31 cellular contexts compared by ENCODE assay signal in genomic region chr4:8613421-8614364, GRCh38. TPM values are rescaled to one million over a fixed set of nuclear protein-coding genes. Genes with fewer than 3 reads are reported as not detected.
"Had no signal": no experiment of that assay in that cellular context is flagged by ENCODE, and none has a peak within 500 bp of the region (broad histone marks: within the 10 kb centered on the region; RNA-seq: fewer than 3 reads in every experiment).

No MANE protein-coding gene starts in this region.

- ATAC-seq: gastroesophageal sphincter; left lung; sciatic nerve; stimulated activated memory B cell treated with anti-CD40 and anti-IgM and Interleukin-4, amounts not matched to agents 10 μg/mL and 1 μg/mL and 100 μg/mL, for 72 hours; stimulated activated naive CD8-positive, alpha-beta T cell treated with anti-CD3 and anti-CD28 coated beads, Interleukin-15, amount 100 ng/mL, for 72 hours had no signal

- H3K9me3 Mint-ChIP-seq: activated naive CD4-positive, alpha-beta T cell treated with anti-CD3 and anti-CD28 coated beads for 36 hours; activated naive CD8-positive, alpha-beta T cell treated with anti-CD3 and anti-CD28 coated beads for 36 hours; activated T-helper 1 cell treated with anti-CD3 and anti-CD28 coated beads, Interleukin-12 subunit alpha, Interleukin-12 subunit beta, Interleukin-2, Interleukin-4 antibody, amounts not matched to agents 30 ng/mL and 10 ng/mL and 1 ng/mL, durations not matched to agents 14 hours and 24 hours and 36 hours; neural crest cell; stimulated activated naive CD8-positive, alpha-beta T cell treated with anti-CD3 and anti-CD28 coated beads, Interleukin-15, amount 100 ng/mL, for 72 hours had no signal

- H3K4me1 Mint-ChIP-seq: activated naive CD8-positive, alpha-beta T cell treated with anti-CD3 and anti-CD28 coated beads for 36 hours; brain; neural crest cell; stimulated activated memory B cell treated with anti-CD40 and anti-IgM and Interleukin-4, amounts not matched to agents 10 μg/mL and 1 μg/mL and 100 μg/mL, for 72 hours had no signal

- H3K36me3 Mint-ChIP-seq: activated naive CD8-positive, alpha-beta T cell treated with anti-CD3 and anti-CD28 coated beads for 36 hours; brain; naive B cell; stimulated activated memory B cell treated with anti-CD40 and anti-IgM and Interleukin-4, amounts not matched to agents 10 μg/mL and 1 μg/mL and 100 μg/mL, for 72 hours had no signal

- H3K4me3 Mint-ChIP-seq: activated naive CD4-positive, alpha-beta T cell treated with anti-CD3 and anti-CD28 coated beads for 36 hours; activated naive CD8-positive, alpha-beta T cell treated with anti-CD3 and anti-CD28 coated beads for 36 hours; activated T-helper 1 cell treated with anti-CD3 and anti-CD28 coated beads, Interleukin-12 subunit alpha, Interleukin-12 subunit beta, Interleukin-2, Interleukin-4 antibody, amounts not matched to agents 30 ng/mL and 10 ng/mL and 1 ng/mL, durations not matched to agents 14 hours and 24 hours and 36 hours; brain; naive B cell; neural crest cell; stimulated activated memory B cell treated with anti-CD40 and anti-IgM and Interleukin-4, amounts not matched to agents 10 μg/mL and 1 μg/mL and 100 μg/mL, for 72 hours; stimulated activated naive CD8-positive, alpha-beta T cell treated with anti-CD3 and anti-CD28 coated beads, Interleukin-15, amount 100 ng/mL, for 72 hours had no signal

- H3K27me3 Mint-ChIP-seq: stimulated activated naive CD8-positive, alpha-beta T cell treated with anti-CD3 and anti-CD28 coated beads, Interleukin-15, amount 100 ng/mL, for 72 hours had no signal

- H3K27ac Mint-ChIP-seq: activated naive CD4-positive, alpha-beta T cell treated with anti-CD3 and anti-CD28 coated beads for 36 hours; activated naive CD8-positive, alpha-beta T cell treated with anti-CD3 and anti-CD28 coated beads for 36 hours; activated T-helper 1 cell treated with anti-CD3 and anti-CD28 coated beads, Interleukin-12 subunit alpha, Interleukin-12 subunit beta, Interleukin-2, Interleukin-4 antibody, amounts not matched to agents 30 ng/mL and 10 ng/mL and 1 ng/mL, durations not matched to agents 14 hours and 24 hours and 36 hours; stimulated activated memory B cell treated with anti-CD40 and anti-IgM and Interleukin-4, amounts not matched to agents 10 μg/mL and 1 μg/mL and 100 μg/mL, for 72 hours had no signal

- DNase-seq: activated CD4-positive, alpha-beta T cell treated with anti-CD3 and anti-CD28 coated beads for 4 hours; activated CD4-positive, alpha-beta T cell treated with anti-CD3 and anti-CD28 coated beads, Interleukin-2, amount 50 U/mL, for 48 hours; activated CD8-positive, alpha-beta memory T cell treated with anti-CD3 and anti-CD28 coated beads, Interleukin-2, amount 50 U/mL, for 4 hours; activated effector memory CD4-positive, alpha-beta T cell treated with anti-CD3 and anti-CD28 coated beads, Interleukin-2, amount 50 U/mL, for 16 hours; activated naive CD4-positive, alpha-beta T cell treated with anti-CD3 and anti-CD28 coated beads for 36 hours; activated naive CD8-positive, alpha-beta T cell treated with anti-CD3 and anti-CD28 coated beads for 36 hours; activated T-cell treated with anti-CD3 and anti-CD28 coated beads, Interleukin-2, amount 50 U/mL, for 1 hour; adrenal gland; cortex of kidney; head of caudate nucleus; kidney glomerular epithelial cell; naive B cell; occipital lobe; small intestine; stimulated activated CD4-positive, alpha-beta T cell treated with anti-CD3 and anti-CD28 coated beads, Interleukin-4, amount 100 ng/mL, for 24 hours; stimulated activated naive CD8-positive, alpha-beta T cell treated with anti-CD3 and anti-CD28 coated beads, Interleukin-15, amount 100 ng/mL, for 72 hours; substantia nigra; thyroid gland had no signal

RNA-seq across cellular contexts. Expression of gene CPZ, which starts 21.1 kb away (rescaled TPM):
- total RNA-seq: activated CD8-positive, alpha-beta memory T cell treated with anti-CD3 and anti-CD28 coated beads for 36 hours; activated naive CD4-positive, alpha-beta T cell treated with anti-CD3 and anti-CD28 coated beads for 36 hours; activated naive CD8-positive, alpha-beta T cell treated with anti-CD3 and anti-CD28 coated beads for 36 hours; activated T-helper 1 cell treated with anti-CD3 and anti-CD28 coated beads, Interleukin-12 subunit alpha, Interleukin-12 subunit beta, Interleukin-2, Interleukin-4 antibody, amounts not matched to agents 30 ng/mL and 10 ng/mL and 1 ng/mL, durations not matched to agents 14 hours and 24 hours and 36 hours; endothelial cell of umbilical vein; lung microvascular endothelial cell; neural crest cell; T-helper 1 cell treated with Interleukin-12 subunit alpha and Interleukin-12 subunit beta and Interleukin-4 antibody, amounts not matched to agents 30 ng/mL and 1 ng/mL, for 36 hours had no signal

RNA-seq across cellular contexts. Expression of gene GPR78, which starts 33.5 kb away (rescaled TPM):
- total RNA-seq: activated CD8-positive, alpha-beta memory T cell treated with anti-CD3 and anti-CD28 coated beads for 36 hours; activated naive CD4-positive, alpha-beta T cell treated with anti-CD3 and anti-CD28 coated beads for 36 hours; activated naive CD8-positive, alpha-beta T cell treated with anti-CD3 and anti-CD28 coated beads for 36 hours; activated T-helper 1 cell treated with anti-CD3 and anti-CD28 coated beads, Interleukin-12 subunit alpha, Interleukin-12 subunit beta, Interleukin-2, Interleukin-4 antibody, amounts not matched to agents 30 ng/mL and 10 ng/mL and 1 ng/mL, durations not matched to agents 14 hours and 24 hours and 36 hours; ascending aorta; endothelial cell of umbilical vein; gastroesophageal sphincter; lung microvascular endothelial cell; mesenteric fat pad; neural crest cell; occipital lobe; T-helper 1 cell treated with Interleukin-12 subunit alpha and Interleukin-12 subunit beta and Interleukin-4 antibody, amounts not matched to agents 30 ng/mL and 1 ng/mL, for 36 hours; thyroid gland had no signal
